ENCODE assay signal across 1 cellular context in genomic region chr18:3623769-3624545, GRCh38.
TF ChIP-seq lines count a peak whose summit lies in the region.

No MANE protein-coding gene starts in this region.

TF ChIP-seq in HepG2, 621 proteins besides CTCF, POLR2A, EP300 and RAD21 (continued from another document and continues in another):
- TF ChIP-seq GMEB2 (CRISPR knock-in tag; IDR thresholded peaks at IDR 0.05; ENCODE audit: low read depth) = peak; percentile 58; the same call in 1 of the 2 replicates
- TF ChIP-seq HDAC6 (IDR thresholded peaks at IDR 0.05; ENCODE audit: low read depth, low read length) = no peak
- TF ChIP-seq AFF4 (CRISPR knock-in tag; IDR thresholded peaks at IDR 0.05) = peak; percentile 97
- 0 out of 2 replicates have a peak, but pooled peaks have one; percentile 32 for TF ChIP-seq SRF (IDR thresholded peaks at IDR 0.05; ENCODE audit: low read depth, low read length)
- no peak for TF ChIP-seq TRIM22 (IDR thresholded peaks at IDR 0.05)
- peak; percentile 22; the same call in 1 of the 2 replicates for TF ChIP-seq ZNF567 (CRISPR knock-in tag; IDR thresholded peaks at IDR 0.05; ENCODE audit: borderline replicate concordance)
- no peak for TF ChIP-seq SUZ12 (IDR thresholded peaks at IDR 0.05; ENCODE audit: low read depth, low read length)
- TF ChIP-seq MYNN (CRISPR knock-in tag; IDR thresholded peaks at IDR 0.05; ENCODE audit: low read depth) = no peak
- no peak for TF ChIP-seq ATM (IDR thresholded peaks at IDR 0.05; ENCODE audit: borderline replicate concordance)
- TF ChIP-seq CREBL2 (CRISPR knock-in tag; IDR thresholded peaks at IDR 0.05; ENCODE audit: borderline replicate concordance) = no peak
- TF ChIP-seq NFRKB (IDR thresholded peaks at IDR 0.05) = no peak
- TF ChIP-seq ZNF646 (CRISPR knock-in tag; IDR thresholded peaks at IDR 0.05) = peak; percentile 74; the same call in 1 of the 2 replicates
- no peak; the same call in 1 of the 2 replicates for TF ChIP-seq KLF9 (CRISPR knock-in tag; IDR thresholded peaks at IDR 0.05; ENCODE audit: low read depth)
- peak; percentile 90 for TF ChIP-seq ZNF264 (CRISPR knock-in tag; IDR thresholded peaks at IDR 0.05)
- TF ChIP-seq ZSCAN30 (CRISPR knock-in tag; IDR thresholded peaks at IDR 0.05) = no peak
- no peak for TF ChIP-seq JARID2 (CRISPR knock-in tag; IDR thresholded peaks at IDR 0.05; ENCODE audit: insufficient replicate concordance)
- TF ChIP-seq MAX (IDR thresholded peaks at IDR 0.05) = peak; percentile 90
- TF ChIP-seq TGIF2 (CRISPR knock-in tag; IDR thresholded peaks at IDR 0.05) = peak; percentile 94
- TF ChIP-seq ZNF558 (CRISPR knock-in tag; IDR thresholded peaks at IDR 0.05; ENCODE audit: borderline replicate concordance) = no peak
- TF ChIP-seq ZNF614 (CRISPR knock-in tag; IDR thresholded peaks at IDR 0.05; ENCODE audit: borderline replicate concordance) = peak; percentile 65; the same call in 1 of the 2 replicates
- peak; percentile 84 for TF ChIP-seq RCOR2 (CRISPR knock-in tag; IDR thresholded peaks at IDR 0.05)
- TF ChIP-seq BORCS8-MEF2B (CRISPR knock-in tag; IDR thresholded peaks at IDR 0.05) = peak; percentile 80
- 0 out of 2 replicates have a peak, but pooled peaks have one; percentile 40 for TF ChIP-seq SIN3A (IDR thresholded peaks at IDR 0.05; ENCODE audit: borderline replicate concordance, low read depth, low read length)
- TF ChIP-seq CCAR2 (optimal IDR thresholded peaks at IDR 0.05; ENCODE audit: low read depth, low read length) = no peak
- 0 out of 2 replicates have a peak, but pooled peaks have one; percentile 36 for TF ChIP-seq ZNF383 (CRISPR knock-in tag; IDR thresholded peaks at IDR 0.05; ENCODE audit: borderline replicate concordance)
- peak; percentile 75; the same call in 1 of the 2 replicates for TF ChIP-seq ZNF430 (CRISPR knock-in tag; IDR thresholded peaks at IDR 0.05)
- peak; percentile 86 for TF ChIP-seq ETV6 (CRISPR knock-in tag; conservative IDR thresholded peaks at IDR 0.05)
- TF ChIP-seq ASH2L (IDR thresholded peaks at IDR 0.05; ENCODE audit: insufficient read length, low read depth, low read length) = peak; percentile 37
- no peak for TF ChIP-seq AKAP8 (CRISPR knock-in tag; IDR thresholded peaks at IDR 0.05)
- TF ChIP-seq BCLAF1 (IDR thresholded peaks at IDR 0.05) = no peak
- peak; percentile 96; the same call in 1 of the 2 replicates for TF ChIP-seq ZC3H4 (CRISPR knock-in tag; IDR thresholded peaks at IDR 0.05; ENCODE audit: borderline replicate concordance)
- TF ChIP-seq HNF4A (CRISPR knock-in tag; IDR thresholded peaks at IDR 0.05) = peak; percentile 87
- TF ChIP-seq KMT2B (CRISPR knock-in tag; IDR thresholded peaks at IDR 0.05) = peak; percentile 22; the same call in 1 of the 2 replicates
- TF ChIP-seq DNMT3B (CRISPR knock-in tag; conservative IDR thresholded peaks at IDR 0.05) = no peak
- no peak for TF ChIP-seq SP140L (CRISPR knock-in tag; IDR thresholded peaks at IDR 0.05; ENCODE audit: borderline replicate concordance)
- no peak for TF ChIP-seq ARHGAP35 (CRISPR knock-in tag; IDR thresholded peaks at IDR 0.05; ENCODE audit: borderline replicate concordance)
- peak; percentile 80; the same call in 1 of the 2 replicates for TF ChIP-seq ZNF12 (CRISPR knock-in tag; IDR thresholded peaks at IDR 0.05)
- peak; percentile 48; the same call in 1 of the 2 replicates for TF ChIP-seq ZNF441 (CRISPR knock-in tag; IDR thresholded peaks at IDR 0.05; ENCODE audit: borderline replicate concordance)
- TF ChIP-seq KLF11 (CRISPR knock-in tag; IDR thresholded peaks at IDR 0.05) = no peak
- peak; percentile 100 for TF ChIP-seq RXRA (CRISPR knock-in tag; IDR thresholded peaks at IDR 0.05)
- no peak for TF ChIP-seq PAWR (CRISPR knock-in tag; IDR thresholded peaks at IDR 0.05; ENCODE audit: borderline replicate concordance)
- TF ChIP-seq SETDB1 (CRISPR knock-in tag; IDR thresholded peaks at IDR 0.05; ENCODE audit: borderline replicate concordance) = no peak
- TF ChIP-seq PTBP1 (IDR thresholded peaks at IDR 0.05; ENCODE audit: low read depth, low read length, poor library complexity, severe bottlenecking) = no peak
- TF ChIP-seq SALL1 (CRISPR knock-in tag; IDR thresholded peaks at IDR 0.05) = peak; percentile 97
- peak; percentile 26; the same call in 1 of the 2 replicates for TF ChIP-seq SP4 (CRISPR knock-in tag; IDR thresholded peaks at IDR 0.05)
- peak; percentile 80 for TF ChIP-seq ZFY (CRISPR knock-in tag; IDR thresholded peaks at IDR 0.05)
- TF ChIP-seq FLYWCH1 (CRISPR knock-in tag; IDR thresholded peaks at IDR 0.05) = no peak
- no peak for TF ChIP-seq ZNF326 (CRISPR knock-in tag; IDR thresholded peaks at IDR 0.05; ENCODE audit: borderline replicate concordance)
- no peak for TF ChIP-seq NFIB (CRISPR knock-in tag; IDR thresholded peaks at IDR 0.05; ENCODE audit: borderline replicate concordance)
- peak; percentile 75 for TF ChIP-seq PBX2 (CRISPR knock-in tag; IDR thresholded peaks at IDR 0.05)
- TF ChIP-seq RFXANK (CRISPR knock-in tag; IDR thresholded peaks at IDR 0.05) = no peak
- no peak for TF ChIP-seq ZFP41 (CRISPR knock-in tag; IDR thresholded peaks at IDR 0.05; ENCODE audit: borderline replicate concordance)
- TF ChIP-seq NFKBIZ (CRISPR knock-in tag; IDR thresholded peaks at IDR 0.05) = peak; percentile 87; the same call in 1 of the 2 replicates
- peak; percentile 88 for TF ChIP-seq ZNF543 (CRISPR knock-in tag; IDR thresholded peaks at IDR 0.05)
